In genomic region chr18:45571714-45572113, GRCh38 we compare ENCODE assay signal across 14 cellular contexts. TPM values are rescaled to one million over a fixed set of nuclear protein-coding genes. Genes with fewer than 3 reads are reported as not detected.
DNase-seq lines count a peak whose midpoint lies in the region; ATAC-seq and TF ChIP-seq lines count a peak whose summit lies in the region.
"Had no signal": no experiment of that assay in that cellular context is flagged by ENCODE, and none has a peak within 500 bp of the region (broad histone marks: within the 10 kb centered on the region; RNA-seq: fewer than 3 reads in every experiment).

No MANE protein-coding gene starts in this region.

- H3K27ac ChIP-seq in SK-N-SH (ENCODE audit: low read depth in 2 of 2, low read length in 1 of 2) (no peak overlapping the region), Karpas-422 (ENCODE audit: low read length) (no peak overlapping the region), thyroid gland (no peak overlapping the region)
- H3K27ac ChIP-seq: coronary artery, neutrophil had no signal

- no peak overlapping the region for H3K9ac ChIP-seq in SK-N-SH
- H3K9ac ChIP-seq in Karpas-422 (ENCODE audit: low read length): no peak overlapping the region

- H3K4me2 ChIP-seq in SK-N-SH (no peak overlapping the region), Karpas-422 (ENCODE audit: low read depth, low read length, poor library complexity, severe bottlenecking) (no peak overlapping the region)

- H3K9me2 ChIP-seq in SK-N-SH (no peaks in the 10 kb centered on the region), Karpas-422 (replicated peaks; ENCODE audit: insufficient read depth, low read length) (no peaks in the 10 kb centered on the region)

- H3K4me1 ChIP-seq in SK-N-SH (ENCODE audit: control insufficient read depth in 1 of 2, insufficient read depth in 2 of 2, low read depth in 1 of 2, low read length in 1 of 2) (peaks cover 3 to 10% of the 10 kb centered on the region in 2 experiments; a peak in 1 of 4 replicates), Karpas-422 (ENCODE audit: low read length) (peaks cover 3% of the 10 kb centered on the region), thyroid gland (no peaks in the 10 kb centered on the region)

- WGBS in SK-N-SH (ENCODE audit: low lambda C conversion rate): 87% methylated on average over 2 of the region's 2 CpGs
- 90 to 91% methylated on average over 2 of the region's 2 CpGs for WGBS in thyroid gland, 2 donors
- WGBS in lower leg skin, 2 donors: 72 to 82% methylated on average over 2 of the region's 2 CpGs

- no peak for TF ChIP-seq EP300 in SK-N-SH (IDR thresholded peaks at IDR 0.05; ENCODE audit: borderline replicate concordance in 1 of 2, low read depth in 1 of 2, low read length in 1 of 2)

- H4K20me1 ChIP-seq in SK-N-SH (ENCODE audit: insufficient read depth) (no peaks in the 10 kb centered on the region), Karpas-422 (ENCODE audit: insufficient read depth, low read depth, low read length) (no peaks in the 10 kb centered on the region)

- H3K27me3 ChIP-seq in SK-N-SH (ENCODE audit: insufficient read depth) (no peaks in the 10 kb centered on the region), Karpas-422 (ENCODE audit: low read length) (no peaks in the 10 kb centered on the region), thyroid gland (no peaks in the 10 kb centered on the region)
- H3K27me3 ChIP-seq: neutrophil, upper lobe of left lung had no signal

- H3F3A ChIP-seq in SK-N-SH (replicated peaks; ENCODE audit: insufficient read depth): no peaks in the 10 kb centered on the region

- no peak for DNase-seq in SK-N-SH
- peak; percentile 70 for DNase-seq in Karpas-422
- DNase-seq in epithelial cell of esophagus (ENCODE audit: low read depth): peak; percentile 36
- peak; percentile 15 to 31 for DNase-seq in thyroid gland
- no peak for DNase-seq in stimulated activated CD4-positive, alpha-beta T cell treated with anti-CD3 and anti-CD28 coated beads, Interleukin-1b, Interleukin-23, amount 100 ng/mL, for 48 hours
- DNase-seq in GM19240 (ENCODE audit: insufficient read length, low spot score): no peak
- no peak for DNase-seq in lower leg skin (ENCODE audit: low spot score in 2 of 2)
- DNase-seq: activated T-cell treated with anti-CD3 and anti-CD28 coated beads, Interleukin-2, amount 50 U/mL, for 4 hours; NCI-H345; T-helper 17 cell; upper lobe of left lung had no signal

- H3K36me3 ChIP-seq in SK-N-SH (replicated peaks in 1 of 2; ENCODE audit: control insufficient read depth in 1 of 2, insufficient read depth in 2 of 2, low read length in 1 of 2) (no peaks in the 10 kb centered on the region), Karpas-422 (ENCODE audit: insufficient read depth, low read length) (no peaks in the 10 kb centered on the region), thyroid gland (no peaks in the 10 kb centered on the region)
- H3K36me3 ChIP-seq: neutrophil, upper lobe of left lung had no signal

- intact Hi-C loops in thyroid gland (cut with DNase I) (no loop called here), lower leg skin (cut with DNase I; ENCODE audit: low total_unique reads) (no loop called here)

- no peak for TF ChIP-seq POLR2A in thyroid gland (IDR thresholded peaks at IDR 0.05)
- TF ChIP-seq POLR2A in lower leg skin (IDR thresholded peaks at IDR 0.05): no peak

- POLR2A ChIA-PET in SK-N-SH (lab: Yijun Ruan, JAX): no interaction called here

- no peaks in the 10 kb centered on the region for H3K9me3 ChIP-seq in SK-N-SH
- H3K9me3 ChIP-seq in Karpas-422 (ENCODE audit: low read length): no peaks in the 10 kb centered on the region
- H3K9me3 ChIP-seq in thyroid gland: no peaks in the 10 kb centered on the region
- H3K9me3 ChIP-seq: neutrophil, upper lobe of left lung had no signal

- H3K79me2 ChIP-seq in SK-N-SH (ENCODE audit: insufficient read depth): no peaks in the 10 kb centered on the region
- H3K79me2 ChIP-seq in Karpas-422 (ENCODE audit: low read length): no peaks in the 10 kb centered on the region

- H2AFZ ChIP-seq in SK-N-SH (ENCODE audit: low read depth) (no peak overlapping the region), Karpas-422 (ENCODE audit: low read length) (no peak overlapping the region)

- no peak for ATAC-seq in SK-N-SH treated with all-trans-retinoic acid at 6 μM for 48 hours
- ATAC-seq: activated T-cell treated with anti-CD3 and anti-CD28 coated beads, Interleukin-2, amount 50 U/mL, for 4 hours; T-helper 17 cell had no signal

- TF ChIP-seq CTCF in SK-N-SH (IDR thresholded peaks at IDR 0.05) (peak; percentile 35; the same call in 1 of the 2 replicates), epithelial cell of esophagus (IDR thresholded peaks at IDR 0.05; ENCODE audit: insufficient read depth, low read depth, low read length, missing control alignments) (peak; percentile 62), thyroid gland (IDR thresholded peaks at IDR 0.05) (peak in 3 of 6 experiments; percentile 25 to 54 (median 36)), lower leg skin (IDR thresholded peaks at IDR 0.05) (no peak)

- CTCF ChIA-PET in SK-N-SH (lab: Yijun Ruan, JAX): interaction anchor here (1.1 to 1.9 kb wide), 3 partner anchors 8 to 26 kb away, joined by 3 to 6 read pairs (median 3); no protein-coding TSS in a partner anchor

- H3K4me3 ChIP-seq in SK-N-SH (ENCODE audit: low read depth in 2 of 2, low read length in 1 of 2) (no peak overlapping the region), Karpas-422 (ENCODE audit: low read length) (no peak overlapping the region), epithelial cell of esophagus (ENCODE audit: low read length) (no peak overlapping the region), thyroid gland (replicated peaks in 1 of 3) (no peak overlapping the region), lower leg skin (ENCODE audit: low read depth, poor library complexity, severe bottlenecking) (no peak overlapping the region)
- H3K4me3 ChIP-seq: coronary artery, upper lobe of left lung had no signal

- no peak for TF ChIP-seq RAD21 in SK-N-SH (IDR thresholded peaks at IDR 0.05; ENCODE audit: low read length)

TF ChIP-seq in SK-N-SH, 30 proteins besides CTCF, POLR2A, EP300 and RAD21 (continues in another document):
- TF ChIP-seq USF1 (IDR thresholded peaks at IDR 0.05; ENCODE audit: borderline replicate concordance, low read depth) (no peak), TCF12 (IDR thresholded peaks at IDR 0.05) (no peak), FOXJ3 (CRISPR knock-in tag; IDR thresholded peaks at IDR 0.05) (no peak), GABPA (IDR thresholded peaks at IDR 0.05; ENCODE audit: low read depth) (no peak), GATA2 (CRISPR knock-in tag; IDR thresholded peaks at IDR 0.05) (no peak), MAX (IDR thresholded peaks at IDR 0.05; ENCODE audit: low read depth) (no peak), MEF2A (IDR thresholded peaks at IDR 0.05; ENCODE audit: borderline replicate concordance, low read depth) (no peak), ELF1 (IDR thresholded peaks at IDR 0.05) (no peak), RXRA (IDR thresholded peaks at IDR 0.05; ENCODE audit: borderline replicate concordance, low read depth) (no peak), RFX5 (IDR thresholded peaks at IDR 0.05; ENCODE audit: low read length) (no peak), SMC3 (IDR thresholded peaks at IDR 0.05; ENCODE audit: low read depth, low read length) (no peak), EZH2phosphoT487 (IDR thresholded peaks at IDR 0.05; ENCODE audit: borderline replicate concordance, low read depth) (no peak), RCOR1 (IDR thresholded peaks at IDR 0.05; ENCODE audit: low read length) (no peak)

TF ChIP-seq in SK-N-SH treated with all-trans-retinoic acid at 6 μM for 48 hours, 23 proteins besides CTCF, POLR2A, EP300 and RAD21 (continues in another document):
- no peak for TF ChIP-seq SNAI2 (CRISPR knock-in tag; IDR thresholded peaks at IDR 0.05)
- no peak for TF ChIP-seq BACH2 (CRISPR knock-in tag; IDR thresholded peaks at IDR 0.05; ENCODE audit: borderline replicate concordance)
- TF ChIP-seq ZFP30 (CRISPR knock-in tag; IDR thresholded peaks at IDR 0.05): no peak
- TF ChIP-seq ARNTL (CRISPR knock-in tag; IDR thresholded peaks at IDR 0.05; ENCODE audit: borderline replicate concordance, low read depth): no peak
- TF ChIP-seq GLIS3 (CRISPR knock-in tag; IDR thresholded peaks at IDR 0.05): no peak
- no peak for TF ChIP-seq CREB5 (CRISPR knock-in tag; IDR thresholded peaks at IDR 0.05; ENCODE audit: low read depth)
- no peak for TF ChIP-seq PATZ1 (CRISPR knock-in tag; IDR thresholded peaks at IDR 0.05; ENCODE audit: borderline replicate concordance)
- no peak for TF ChIP-seq ISL1 (CRISPR knock-in tag; IDR thresholded peaks at IDR 0.05)
- TF ChIP-seq TCF4 (CRISPR knock-in tag; IDR thresholded peaks at IDR 0.05; ENCODE audit: borderline replicate concordance): no peak
- TF ChIP-seq OSR1 (CRISPR knock-in tag; IDR thresholded peaks at IDR 0.05): no peak
- TF ChIP-seq ZFP3 (CRISPR knock-in tag; IDR thresholded peaks at IDR 0.05): no peak

RNA-seq across cellular contexts. Expression of gene SLC14A2, which starts 43.6 kb away (rescaled TPM):
- polyA plus RNA-seq in SK-N-SH (2012; rRNA removed): 0.03 TPM in 2 replicates
- 0.04 and 0.05 TPM in 2 replicates for polyA plus RNA-seq in SK-N-SH (2012; cell fraction: cytosol; rRNA removed)
- polyA plus RNA-seq in SK-N-SH (2012; cell fraction: nucleus; rRNA removed): 0.06 and 0.07 TPM in 2 replicates
- 0.37 and 0.51 TPM in 2 replicates for total RNA-seq in Karpas-422 (2014; rRNA removed; shearing (Covaris generic); ENCODE audit: low replicate concordance)
- 1 to 10 TPM in 2 of 4 donors, under 1 TPM in 1, not detected in 1; 0.78 to 2.1 (median 2.1) TPM for total RNA-seq in thyroid gland
- total RNA-seq in lower leg skin: not detected
- total RNA-seq: activated T-cell treated with anti-CD3 and anti-CD28 coated beads, Interleukin-2, amount 50 U/mL, for 4 hours had no signal

Comparison
In these comparisons a context has a peak if more than half of its experiments do, and no peak if none do; other contexts are left out.
1. DNase-seq: peak in Karpas-422 (single experiment), epithelial cell of esophagus (single experiment) and thyroid gland (2 of 2); none in SK-N-SH (single experiment), stimulated activated CD4-positive, alpha-beta T cell treated with anti-CD3 and anti-CD28 coated beads, Interleukin-1b, Interleukin-23, amount 100 ng/mL, for 48 hours (single experiment), GM19240 (single experiment) and lower leg skin (0 of 2).
2. CTCF ChIP-seq: peak in SK-N-SH (single experiment) and epithelial cell of esophagus (single experiment); none in lower leg skin (0 of 3).